8 cellular contexts compared by ENCODE assay signal in genomic region chr22:20983081-20983745, GRCh38. TPM values are rescaled to one million over a fixed set of nuclear protein-coding genes. Genes with fewer than 3 reads are reported as not detected.
DNase-seq lines count a peak whose midpoint lies in the region; ATAC-seq and TF ChIP-seq lines count a peak whose summit lies in the region.

No MANE protein-coding gene starts in this region.

- WGBS in right lobe of liver (ENCODE audit: insufficient coverage, low coverage, low lambda C conversion rate, missing lambda C conversion rate), result 71% methylated on average over 4 of the region's 5 CpGs
- 62% methylated on average over 4 of the region's 5 CpGs; no CpG with 5 or more reads in 1 of the 2 donors for WGBS in transverse colon (ENCODE audit: low coverage in 1 of 2), 2 donors

- H3K27ac Mint-ChIP-seq in activated T-cell treated with anti-CD3 and anti-CD28 coated beads, Interleukin-2, amount 50 U/mL, for 72 hours, result peak overlapping the region; percentile 85

- DNase-seq in activated T-cell treated with anti-CD3 and anti-CD28 coated beads, Interleukin-2, amount 50 U/mL, for 72 hours, result no peak
- no peak for DNase-seq in activated T-cell treated with anti-CD3 and anti-CD28 coated beads, Interleukin-2, amount 50 U/mL, for 48 hours
- no peak for DNase-seq in ascending aorta (ENCODE audit: low spot score in 2 of 2)
- no peak for DNase-seq in right lobe of liver
- no peak for DNase-seq in transverse colon
- no peak for DNase-seq in GM10248 (ENCODE audit: extremely low spot score)
- DNase-seq in KBM-7, result no peak

- CTCF ChIA-PET in GM10248 (lab: Yijun Ruan, JAX), result interaction anchor here (1.2 to 3.3 kb wide), 7 partner anchors 8 to 119 kb away, joined by 3 to 11 read pairs (median 9); partner anchors contain the start of gene AIFM3

- H3K27me3 Mint-ChIP-seq in activated T-cell treated with anti-CD3 and anti-CD28 coated beads, Interleukin-2, amount 50 U/mL, for 72 hours (ENCODE audit: low read depth), result no peaks in the 10 kb centered on the region

- H3K36me3 ChIP-seq in ascending aorta, result peaks cover 18 to 26% of the 10 kb centered on the region in 2 donors
- H3K36me3 ChIP-seq in right lobe of liver, result peaks cover 0 to 13% (median 2%) of the 10 kb centered on the region in 4 donors
- peaks cover 0 to 9% (median 0%) of the 10 kb centered on the region in 4 donors for H3K36me3 ChIP-seq in transverse colon

- TF ChIP-seq POLR2A in right lobe of liver (IDR thresholded peaks at IDR 0.05), result no peak
- no peak for TF ChIP-seq POLR2A in transverse colon (IDR thresholded peaks at IDR 0.05)

- peaks cover 47% of the 10 kb centered on the region for H3K4me1 Mint-ChIP-seq in activated T-cell treated with anti-CD3 and anti-CD28 coated beads, Interleukin-2, amount 50 U/mL, for 72 hours (ENCODE audit: low read depth)

- H3K27ac ChIP-seq in ascending aorta, result peak overlapping the region; percentile 73 to 85
- no peak overlapping the region for H3K27ac ChIP-seq in right lobe of liver
- peak overlapping the region in 3 of 4 donors; percentile 85 to 94 (median 90) for H3K27ac ChIP-seq in transverse colon

- H3K36me3 Mint-ChIP-seq in activated T-cell treated with anti-CD3 and anti-CD28 coated beads, Interleukin-2, amount 50 U/mL, for 72 hours (ENCODE audit: insufficient read depth in 2 of 2), result peaks cover 8 to 15% of the 10 kb centered on the region in 2 donors

- peak overlapping the region; percentile 95 to 97 for H3K4me3 Mint-ChIP-seq in activated T-cell treated with anti-CD3 and anti-CD28 coated beads, Interleukin-2, amount 50 U/mL, for 72 hours

- H3K27me3 ChIP-seq in ascending aorta (no peaks in the 10 kb centered on the region), right lobe of liver (no peaks in the 10 kb centered on the region), transverse colon (no peaks in the 10 kb centered on the region)

- no peak for ATAC-seq in activated T-cell treated with anti-CD3 and anti-CD28 coated beads, Interleukin-2, amount 50 U/mL, for 72 hours (replicated peaks in 1 of 2)
- ATAC-seq in right lobe of liver (no peak), HG03565 (IDR thresholded peaks at IDR 0.05; ENCODE audit: unreplicated experiment) (no peak)

- H3K9me3 Mint-ChIP-seq in activated T-cell treated with anti-CD3 and anti-CD28 coated beads, Interleukin-2, amount 50 U/mL, for 72 hours, result peaks cover 3 to 6% of the 10 kb centered on the region in 2 donors

- H3K4me3 ChIP-seq in ascending aorta (peak overlapping the region; percentile 74 to 90), right lobe of liver (peak overlapping the region; percentile 78 to 97 (median 96)), transverse colon (peak overlapping the region in 3 of 4 donors; percentile 58 to 73 (median 59))

- in situ Hi-C loops in transverse colon (cut with MboI; ENCODE audit: low pct_ligation_motif_present in 1 of 4, low pct_unique_long_range_greater_than_20kb in 1 of 4, low sequenced_read_pairs in 3 of 4) (no loop called here), KBM-7 (cut with MboI; ENCODE audit: low pct_unique_long_range_greater_than_20kb, low sequenced_read_pairs) (no loop called here)

- intact Hi-C loops in ascending aorta (cut with DNase I) (loop anchor here (2.0 to 10.0 kb wide), 3 partner anchors 34 to 662 kb away; partner anchors contain the start of genes P2RX6, PI4KA, SDF2L1 and SNAP29), right lobe of liver (cut with DNase I) (no loop called here), transverse colon (cut with DNase I; ENCODE audit: low total_unique reads) (no loop called here)

- H3K4me1 ChIP-seq in ascending aorta, result peaks cover 11 to 23% of the 10 kb centered on the region in 2 donors
- H3K4me1 ChIP-seq in right lobe of liver, result peaks cover 0 to 24% (median 5%) of the 10 kb centered on the region in 4 donors
- peaks cover 17 to 38% (median 30%) of the 10 kb centered on the region in 4 donors for H3K4me1 ChIP-seq in transverse colon

- POLR2A ChIA-PET in GM10248 (lab: Yijun Ruan, JAX), result no interaction called here

- no peak for TF ChIP-seq EP300 in transverse colon (IDR thresholded peaks at IDR 0.05; ENCODE audit: low read depth)

- H3K9me3 ChIP-seq in ascending aorta (no peaks in the 10 kb centered on the region), right lobe of liver (no peaks in the 10 kb centered on the region), transverse colon (no peaks in the 10 kb centered on the region)

- TF ChIP-seq CTCF in ascending aorta (IDR thresholded peaks at IDR 0.05), result no peak
- no peak for TF ChIP-seq CTCF in right lobe of liver (IDR thresholded peaks at IDR 0.05)
- no peak for TF ChIP-seq CTCF in transverse colon (IDR thresholded peaks at IDR 0.05)
- no peak for TF ChIP-seq CTCF in GM10248 (IDR thresholded peaks at IDR 0.05; ENCODE audit: control extremely low read depth, extremely low read depth, low read depth, missing control alignments)

RNA-seq across cellular contexts. Expression of gene LZTR1, which starts 1.1 kb away (rescaled TPM):
- total RNA-seq in activated T-cell treated with anti-CD3 and anti-CD28 coated beads, Interleukin-2, amount 50 U/mL, for 72 hours, result 10 to 100 TPM; 30.6 to 42.8 TPM
- 72.8 TPM for total RNA-seq in ascending aorta
- 10 to 100 TPM; 22.7 to 33.3 (median 27.0) TPM for total RNA-seq in right lobe of liver
- total RNA-seq in transverse colon, result 10 to 100 TPM; 40.2 to 90.5 (median 59.3) TPM

RNA-seq across cellular contexts. Expression of gene AIFM3, which starts 16.2 kb away (rescaled TPM):
- under 1 TPM in 1 of 2 donors, not detected in 1; 0.58 TPM for total RNA-seq in activated T-cell treated with anti-CD3 and anti-CD28 coated beads, Interleukin-2, amount 50 U/mL, for 72 hours
- not detected for total RNA-seq in ascending aorta
- total RNA-seq in right lobe of liver, result 1 to 10 TPM in 3 of 6 experiments, under 1 TPM in 3; 0.37 to 1.4 (median 1.0) TPM
- total RNA-seq in transverse colon, result 100 to 1,000 TPM; 112 to 150 (median 126) TPM

RNA-seq across cellular contexts. Expression of gene THAP7, which starts 18.7 kb away (rescaled TPM):
- 10 to 100 TPM; 29.5 to 31.2 TPM for total RNA-seq in activated T-cell treated with anti-CD3 and anti-CD28 coated beads, Interleukin-2, amount 50 U/mL, for 72 hours
- total RNA-seq in ascending aorta (37.9 TPM), right lobe of liver (10 to 100 TPM in 5 of 6 experiments, 1 to 10 TPM in 1; 9.3 to 32.5 (median 15.6) TPM), transverse colon (10 to 100 TPM; 27.0 to 51.5 (median 32.7) TPM)

RNA-seq across cellular contexts. Expression of gene P2RX6, which starts 31.8 kb away (rescaled TPM):
- total RNA-seq in activated T-cell treated with anti-CD3 and anti-CD28 coated beads, Interleukin-2, amount 50 U/mL, for 72 hours, result under 1 TPM; 0.29 to 0.30 TPM
- not detected for total RNA-seq in ascending aorta
- 1 to 10 TPM in 1 of 6 experiments, under 1 TPM in 4, not detected in 1; 0.09 to 1.4 (median 0.42) TPM for total RNA-seq in right lobe of liver
- total RNA-seq in transverse colon, result 1 to 10 TPM in 1 of 4 donors, under 1 TPM in 2, not detected in 1; 0.40 to 1.7 (median 0.82) TPM

RNA-seq across cellular contexts. Expression of gene SLC7A4, which starts 49.1 kb away (rescaled TPM):
- not detected for total RNA-seq in activated T-cell treated with anti-CD3 and anti-CD28 coated beads, Interleukin-2, amount 50 U/mL, for 72 hours
- 20.4 TPM for total RNA-seq in ascending aorta
- total RNA-seq in right lobe of liver, result under 1 TPM in 5 of 6 experiments, not detected in 1; 0.12 to 0.35 (median 0.18) TPM
- 1 to 10 TPM in 1 of 4 donors, under 1 TPM in 1, not detected in 2; 0.64 to 4.1 TPM for total RNA-seq in transverse colon

Comparison
In these comparisons a context has a peak if more than half of its experiments do, and no peak if none do; other contexts are left out.
1. H3K27ac ChIP-seq: peak in ascending aorta (2 of 2) and transverse colon (3 of 4); none in right lobe of liver (0 of 3).
2. RNA of gene AIFM3, which starts 16.2 kb away (total RNA-seq): 112 to 150 TPM in transverse colon; 0.37 to 1.4 TPM in right lobe of liver, 0.58 TPM in activated T-cell treated with anti-CD3 and anti-CD28 coated beads, Interleukin-2, amount 50 U/mL, for 72 hours and not detected in ascending aorta (single experiment); every median in the first group is over 10 times any median in the second.
3. Peak in every context shown above with its lines, with median percentiles within 50 percentile points of each other: H3K4me3 ChIP-seq.